In genomic region chr7:41970946-41971345, GRCh38 we compare ENCODE assay signal across 25 cellular contexts.
A peak's percentile ranks its signal among the peaks of the same experiment; 100 is the strongest.
DNase-seq lines count a peak whose midpoint lies in the region; FAIRE-seq and TF ChIP-seq lines count a peak whose summit lies in the region.
"Had no signal": no experiment of that assay in that cellular context is flagged by ENCODE, and none has a peak within 500 bp of the region (broad histone marks: within the 10 kb centered on the region; RNA-seq: fewer than 3 reads in every experiment).

No MANE protein-coding gene starts in this region.

- H3K4me1 Mint-ChIP-seq in astrocyte (ENCODE audit: low read depth, unreplicated experiment) (peaks cover 6% of the 10 kb centered on the region), HFFc6 (ENCODE audit: low read depth) (peaks cover 19% of the 10 kb centered on the region)
- H3K4me1 Mint-ChIP-seq: CD8-positive, alpha-beta memory T cell; GM23338; H9 had no signal

- H3K27me3 Mint-ChIP-seq in astrocyte (ENCODE audit: low read depth, unreplicated experiment) (no peaks in the 10 kb centered on the region), HFFc6 (ENCODE audit: insufficient read depth) (no peaks in the 10 kb centered on the region)
- H3K27me3 Mint-ChIP-seq: CD4-positive, alpha-beta T cell had no signal

- H3K9me3 Mint-ChIP-seq in astrocyte (ENCODE audit: unreplicated experiment): no peaks in the 10 kb centered on the region
- no peaks in the 10 kb centered on the region for H3K9me3 Mint-ChIP-seq in HFFc6
- H3K9me3 Mint-ChIP-seq: CD4-positive, alpha-beta T cell; CD8-positive, alpha-beta memory T cell; GM23338; H9 had no signal

- no peak for FAIRE-seq in astrocyte (lab: Jason Lieb, UNC)
- FAIRE-seq: A549, G401.6, GM12878, GM19239 had no signal

- no peak overlapping the region for H3K4me3 ChIP-seq in astrocyte (ENCODE audit: insufficient read depth, low read depth, low read length)
- H3K4me3 ChIP-seq in osteoblast (ENCODE audit: insufficient read depth, low read length): no peak overlapping the region
- no peak overlapping the region for H3K4me3 ChIP-seq in SJCRH30
- H3K4me3 ChIP-seq: A549; BLaER1 treated with 17β-estradiol and CSF1 and Interleukin-3, amounts not matched to agents 10 nM and 100 nM; GM12878; GM23338 had no signal

- DNase-seq in EH (ENCODE audit: low read depth): peak; percentile 55
- DNase-seq in astrocyte (ENCODE audit: low read depth): peak; percentile 70
- DNase-seq in osteoblast (ENCODE audit: insufficient read length, low spot score, missing footprints): no peak
- no peak for DNase-seq in NCI-H2029 treated with DMSO at 0.1 percent for 48 hours (lab: John Stamatoyannopoulos, UW)
- no peak for DNase-seq in SJCRH30
- DNase-seq in activated CD4-positive, alpha-beta T cell treated with anti-CD3 and anti-CD28 coated beads for 1 hour: no peak
- no peak for DNase-seq in HFFc6
- DNase-seq: 8988T; ACHN; AML-193; BE2C; Calu3; CD4-positive, alpha-beta T cell; CD8-positive, alpha-beta memory T cell; COR-L47; DMS53; DMS79 treated with DMSO at 0.1 percent for 48 hours; H9 had no signal

- H3K4me1 ChIP-seq in astrocyte (ENCODE audit: insufficient read depth, low read length) (no peaks in the 10 kb centered on the region), osteoblast (ENCODE audit: insufficient read depth, low read length) (peaks cover 24% of the 10 kb centered on the region), SJCRH30 (no peaks in the 10 kb centered on the region)
- H3K4me1 ChIP-seq: A549, BE2C had no signal

- H3K27ac ChIP-seq in astrocyte (ENCODE audit: low read depth, low read length) (no peak overlapping the region), osteoblast (ENCODE audit: low read depth, low read length) (no peak overlapping the region), SJCRH30 (no peak overlapping the region)
- H3K27ac ChIP-seq: A549; BLaER1 treated with 17β-estradiol and CSF1 and Interleukin-3, amounts not matched to agents 10 nM and 100 nM had no signal

- H3K27ac Mint-ChIP-seq in astrocyte (ENCODE audit: unreplicated experiment) (no peak overlapping the region), HFFc6 (no peak overlapping the region)
- H3K27ac Mint-ChIP-seq: CD14-positive monocyte; CD4-positive, alpha-beta T cell; CD8-positive, alpha-beta memory T cell; H9 had no signal

- no peaks in the 10 kb centered on the region for H3K27me3 ChIP-seq in astrocyte (ENCODE audit: insufficient read depth, low read length)
- no peaks in the 10 kb centered on the region for H3K27me3 ChIP-seq in osteoblast (ENCODE audit: insufficient read depth, low read length)
- H3K27me3 ChIP-seq in SJCRH30: no peaks in the 10 kb centered on the region
- H3K27me3 ChIP-seq: BE2C; BLaER1 treated with 17β-estradiol and CSF1 and Interleukin-3, amounts not matched to agents 10 nM and 100 nM had no signal

- H3K36me3 ChIP-seq in astrocyte (ENCODE audit: insufficient read depth, low read length) (no peaks in the 10 kb centered on the region), osteoblast (ENCODE audit: insufficient read depth, low read length) (peaks cover 3% of the 10 kb centered on the region), SJCRH30 (peaks cover 16% of the 10 kb centered on the region)
- H3K36me3 ChIP-seq: BE2C had no signal

- no peak overlapping the region for H3K9ac ChIP-seq in astrocyte (ENCODE audit: low read length)
- H3K9ac ChIP-seq: BLaER1 treated with 17β-estradiol and CSF1 and Interleukin-3, amounts not matched to agents 10 nM and 100 nM had no signal

- H2AFZ ChIP-seq in astrocyte (ENCODE audit: low read depth, low read length) (no peak overlapping the region), osteoblast (ENCODE audit: low read length) (no peak overlapping the region)
- H2AFZ ChIP-seq: GM23338 had no signal

- H3K79me2 ChIP-seq in astrocyte (ENCODE audit: insufficient read depth, low read length) (no peaks in the 10 kb centered on the region), osteoblast (ENCODE audit: insufficient read depth, low read length) (no peaks in the 10 kb centered on the region)

- H3K4me2 ChIP-seq in astrocyte (ENCODE audit: low read length): no peak overlapping the region
- peak overlapping the region; percentile 20 for H3K4me2 ChIP-seq in osteoblast (ENCODE audit: insufficient read depth, low read length)
- H3K4me2 ChIP-seq: A549; BLaER1 treated with 17β-estradiol and CSF1 and Interleukin-3, amounts not matched to agents 10 nM and 100 nM; GM23338 had no signal

- no peaks in the 10 kb centered on the region for H4K20me1 ChIP-seq in astrocyte (ENCODE audit: insufficient read depth, low read length)
- H4K20me1 ChIP-seq in osteoblast (ENCODE audit: insufficient read depth, low read length): no peaks in the 10 kb centered on the region
- H4K20me1 ChIP-seq: BLaER1 treated with 17β-estradiol and CSF1 and Interleukin-3, amounts not matched to agents 10 nM and 100 nM had no signal

- TF ChIP-seq CTCF in astrocyte (IDR thresholded peaks at IDR 0.05; ENCODE audit: insufficient read depth, low read depth, low read length) (no peak), osteoblast (IDR thresholded peaks at IDR 0.05; ENCODE audit: extremely low read depth, low read depth, low read length) (no peak), HFFc6 (IDR thresholded peaks at IDR 0.05) (no peak)

- H3K9me3 ChIP-seq in astrocyte (ENCODE audit: insufficient read depth, low read depth, low read length): no peaks in the 10 kb centered on the region
- no peaks in the 10 kb centered on the region for H3K9me3 ChIP-seq in osteoblast (ENCODE audit: low read depth, low read length)
- no peaks in the 10 kb centered on the region for H3K9me3 ChIP-seq in SJCRH30 (replicated peaks)
- H3K9me3 ChIP-seq: A549, BE2C had no signal

- H3K36me3 Mint-ChIP-seq in astrocyte (ENCODE audit: low read depth, unreplicated experiment): peaks cover 7% of the 10 kb centered on the region
- peaks cover 19% of the 10 kb centered on the region for H3K36me3 Mint-ChIP-seq in HFFc6 (ENCODE audit: low read depth)
- H3K36me3 Mint-ChIP-seq: CD14-positive monocyte; CD8-positive, alpha-beta memory T cell had no signal

- H3K4me3 Mint-ChIP-seq in astrocyte (ENCODE audit: unreplicated experiment): no peak overlapping the region
- no peak overlapping the region for H3K4me3 Mint-ChIP-seq in HFFc6
- H3K4me3 Mint-ChIP-seq: CD14-positive monocyte; CD4-positive, alpha-beta T cell; CD8-positive, alpha-beta memory T cell; GM23338; H9 had no signal

Comparison
In these comparisons a context has a peak if more than half of its experiments do, and no peak if none do; other contexts are left out.
1. DNase-seq: peak in EH (single experiment) and astrocyte (single experiment); none in osteoblast (single experiment), NCI-H2029 treated with DMSO at 0.1 percent for 48 hours (single experiment), SJCRH30 (0 of 2), activated CD4-positive, alpha-beta T cell treated with anti-CD3 and anti-CD28 coated beads for 1 hour (single experiment) and HFFc6 (single experiment).